Comparison of ENCODE assay signal across 2 cellular contexts in the genomic region with DNA sequence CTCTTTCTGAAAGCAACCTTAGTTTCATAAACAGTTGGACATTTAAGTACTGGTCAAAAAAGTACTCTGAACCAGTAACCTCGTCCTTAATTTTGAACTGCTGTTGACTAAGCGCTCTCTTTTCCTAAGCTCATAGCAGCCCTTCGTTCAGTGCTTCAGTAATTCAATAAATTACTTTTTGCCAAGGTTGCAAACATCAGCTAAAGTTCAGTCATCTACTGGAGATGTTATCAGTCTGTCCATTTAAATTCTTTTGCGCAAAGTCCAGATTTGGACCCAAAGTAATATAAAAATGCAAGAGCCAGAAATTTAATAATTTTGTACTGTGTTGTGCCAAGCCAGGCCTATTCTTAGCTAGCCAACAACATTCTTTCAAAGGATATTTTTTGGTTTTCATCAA.
TF ChIP-seq lines count a peak whose summit lies in the region.

No MANE protein-coding gene starts in this region.

TF ChIP-seq in SK-N-SH, 30 proteins besides CTCF, POLR2A, EP300 and RAD21 (continued from another document):
- TF ChIP-seq, protein P1, sequence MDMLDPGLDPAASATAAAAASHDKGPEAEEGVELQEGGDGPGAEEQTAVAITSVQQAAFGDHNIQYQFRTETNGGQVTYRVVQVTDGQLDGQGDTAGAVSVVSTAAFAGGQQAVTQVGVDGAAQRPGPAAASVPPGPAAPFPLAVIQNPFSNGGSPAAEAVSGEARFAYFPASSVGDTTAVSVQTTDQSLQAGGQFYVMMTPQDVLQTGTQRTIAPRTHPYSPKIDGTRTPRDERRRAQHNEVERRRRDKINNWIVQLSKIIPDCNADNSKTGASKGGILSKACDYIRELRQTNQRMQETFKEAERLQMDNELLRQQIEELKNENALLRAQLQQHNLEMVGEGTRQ (IDR thresholded peaks at IDR 0.05; ENCODE audit: borderline replicate concordance, low read depth, low read length): no peak
- TF ChIP-seq JUND (IDR thresholded peaks at IDR 0.05) (peak; percentile 30; the same call in 1 of the 2 replicates), RCOR1 (IDR thresholded peaks at IDR 0.05; ENCODE audit: low read length) (no peak), GABPA (IDR thresholded peaks at IDR 0.05; ENCODE audit: low read depth) (no peak), NRF1 (IDR thresholded peaks at IDR 0.05; ENCODE audit: low read depth, low read length) (no peak), NFIC (IDR thresholded peaks at IDR 0.05; ENCODE audit: borderline replicate concordance) (peak; percentile 52; the same call in 1 of the 2 replicates), RFX5 (IDR thresholded peaks at IDR 0.05; ENCODE audit: low read length) (no peak), ELF1 (IDR thresholded peaks at IDR 0.05) (no peak), SMC3 (IDR thresholded peaks at IDR 0.05; ENCODE audit: low read depth, low read length) (no peak), TCF12 (IDR thresholded peaks at IDR 0.05) (peak; percentile 73), TEAD4 (IDR thresholded peaks at IDR 0.05; ENCODE audit: borderline replicate concordance, insufficient read depth) (0 out of 2 replicates have a peak, but pooled peaks have one; percentile 28), MEF2A (IDR thresholded peaks at IDR 0.05; ENCODE audit: borderline replicate concordance, low read depth) (0 out of 2 replicates have a peak, but pooled peaks have one; percentile 24), FOXM1 (IDR thresholded peaks at IDR 0.05; ENCODE audit: low read depth) (0 out of 2 replicates have a peak, but pooled peaks have one; percentile 53)
- TF ChIP-seq, protein P2, sequence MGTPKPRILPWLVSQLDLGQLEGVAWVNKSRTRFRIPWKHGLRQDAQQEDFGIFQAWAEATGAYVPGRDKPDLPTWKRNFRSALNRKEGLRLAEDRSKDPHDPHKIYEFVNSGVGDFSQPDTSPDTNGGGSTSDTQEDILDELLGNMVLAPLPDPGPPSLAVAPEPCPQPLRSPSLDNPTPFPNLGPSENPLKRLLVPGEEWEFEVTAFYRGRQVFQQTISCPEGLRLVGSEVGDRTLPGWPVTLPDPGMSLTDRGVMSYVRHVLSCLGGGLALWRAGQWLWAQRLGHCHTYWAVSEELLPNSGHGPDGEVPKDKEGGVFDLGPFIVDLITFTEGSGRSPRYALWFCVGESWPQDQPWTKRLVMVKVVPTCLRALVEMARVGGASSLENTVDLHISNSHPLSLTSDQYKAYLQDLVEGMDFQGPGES (IDR thresholded peaks at IDR 0.05; ENCODE audit: low read depth, low read length): no peak

TF ChIP-seq in SK-N-SH treated with all-trans-retinoic acid at 6 μM for 48 hours, 23 proteins besides CTCF, POLR2A, EP300 and RAD21 (continued from another document):
- TF ChIP-seq, protein P3, sequence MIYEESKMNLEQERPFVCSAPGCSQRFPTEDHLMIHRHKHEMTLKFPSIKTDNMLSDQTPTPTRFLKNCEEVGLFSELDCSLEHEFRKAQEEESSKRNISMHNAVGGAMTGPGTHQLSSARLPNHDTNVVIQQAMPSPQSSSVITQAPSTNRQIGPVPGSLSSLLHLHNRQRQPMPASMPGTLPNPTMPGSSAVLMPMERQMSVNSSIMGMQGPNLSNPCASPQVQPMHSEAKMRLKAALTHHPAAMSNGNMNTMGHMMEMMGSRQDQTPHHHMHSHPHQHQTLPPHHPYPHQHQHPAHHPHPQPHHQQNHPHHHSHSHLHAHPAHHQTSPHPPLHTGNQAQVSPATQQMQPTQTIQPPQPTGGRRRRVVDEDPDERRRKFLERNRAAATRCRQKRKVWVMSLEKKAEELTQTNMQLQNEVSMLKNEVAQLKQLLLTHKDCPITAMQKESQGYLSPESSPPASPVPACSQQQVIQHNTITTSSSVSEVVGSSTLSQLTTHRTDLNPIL (CRISPR knock-in tag; IDR thresholded peaks at IDR 0.05; ENCODE audit: low read depth): no peak
- 0 out of 2 replicates have a peak, but pooled peaks have one; percentile 37 for TF ChIP-seq GLIS3 (CRISPR knock-in tag; IDR thresholded peaks at IDR 0.05)
- TF ChIP-seq RARB (CRISPR knock-in tag; IDR thresholded peaks at IDR 0.05): no peak
- peak; percentile 73 for TF ChIP-seq ZFP3 (CRISPR knock-in tag; IDR thresholded peaks at IDR 0.05)
- no peak for TF ChIP-seq ZC3H10 (CRISPR knock-in tag; IDR thresholded peaks at IDR 0.05)
- TF ChIP-seq PPARA (CRISPR knock-in tag; IDR thresholded peaks at IDR 0.05; ENCODE audit: borderline replicate concordance): no peak
- TF ChIP-seq, protein P4, sequence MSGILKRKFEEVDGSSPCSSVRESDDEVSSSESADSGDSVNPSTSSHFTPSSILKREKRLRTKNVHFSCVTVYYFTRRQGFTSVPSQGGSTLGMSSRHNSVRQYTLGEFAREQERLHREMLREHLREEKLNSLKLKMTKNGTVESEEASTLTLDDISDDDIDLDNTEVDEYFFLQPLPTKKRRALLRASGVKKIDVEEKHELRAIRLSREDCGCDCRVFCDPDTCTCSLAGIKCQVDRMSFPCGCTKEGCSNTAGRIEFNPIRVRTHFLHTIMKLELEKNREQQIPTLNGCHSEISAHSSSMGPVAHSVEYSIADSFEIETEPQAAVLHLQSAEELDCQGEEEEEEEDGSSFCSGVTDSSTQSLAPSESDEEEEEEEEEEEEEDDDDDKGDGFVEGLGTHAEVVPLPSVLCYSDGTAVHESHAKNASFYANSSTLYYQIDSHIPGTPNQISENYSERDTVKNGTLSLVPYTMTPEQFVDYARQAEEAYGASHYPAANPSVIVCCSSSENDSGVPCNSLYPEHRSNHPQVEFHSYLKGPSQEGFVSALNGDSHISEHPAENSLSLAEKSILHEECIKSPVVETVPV (CRISPR knock-in tag; IDR thresholded peaks at IDR 0.05): no peak
- no peak for TF ChIP-seq ZNF8 (CRISPR knock-in tag; IDR thresholded peaks at IDR 0.05)
- TF ChIP-seq SNAI2 (CRISPR knock-in tag; IDR thresholded peaks at IDR 0.05): peak; percentile 78; the same call in 1 of the 2 replicates
- TF ChIP-seq OSR1 (CRISPR knock-in tag; IDR thresholded peaks at IDR 0.05): no peak
- peak; percentile 64; the same call in 1 of the 2 replicates for TF ChIP-seq ESRRG (CRISPR knock-in tag; IDR thresholded peaks at IDR 0.05)
- TF ChIP-seq TCF4 (CRISPR knock-in tag; IDR thresholded peaks at IDR 0.05; ENCODE audit: borderline replicate concordance): no peak
- TF ChIP-seq ZNF565 (CRISPR knock-in tag; conservative IDR thresholded peaks at IDR 0.05; ENCODE audit: low read depth): no peak
- no peak for TF ChIP-seq BACH2 (CRISPR knock-in tag; IDR thresholded peaks at IDR 0.05; ENCODE audit: borderline replicate concordance)
- TF ChIP-seq, protein P5, sequence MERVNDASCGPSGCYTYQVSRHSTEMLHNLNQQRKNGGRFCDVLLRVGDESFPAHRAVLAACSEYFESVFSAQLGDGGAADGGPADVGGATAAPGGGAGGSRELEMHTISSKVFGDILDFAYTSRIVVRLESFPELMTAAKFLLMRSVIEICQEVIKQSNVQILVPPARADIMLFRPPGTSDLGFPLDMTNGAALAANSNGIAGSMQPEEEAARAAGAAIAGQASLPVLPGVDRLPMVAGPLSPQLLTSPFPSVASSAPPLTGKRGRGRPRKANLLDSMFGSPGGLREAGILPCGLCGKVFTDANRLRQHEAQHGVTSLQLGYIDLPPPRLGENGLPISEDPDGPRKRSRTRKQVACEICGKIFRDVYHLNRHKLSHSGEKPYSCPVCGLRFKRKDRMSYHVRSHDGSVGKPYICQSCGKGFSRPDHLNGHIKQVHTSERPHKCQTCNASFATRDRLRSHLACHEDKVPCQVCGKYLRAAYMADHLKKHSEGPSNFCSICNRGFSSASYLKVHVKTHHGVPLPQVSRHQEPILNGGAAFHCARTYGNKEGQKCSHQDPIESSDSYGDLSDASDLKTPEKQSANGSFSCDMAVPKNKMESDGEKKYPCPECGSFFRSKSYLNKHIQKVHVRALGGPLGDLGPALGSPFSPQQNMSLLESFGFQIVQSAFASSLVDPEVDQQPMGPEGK (CRISPR knock-in tag; IDR thresholded peaks at IDR 0.05; ENCODE audit: borderline replicate concordance): no peak; the same call in 1 of the 2 replicates
- TF ChIP-seq, protein P6, sequence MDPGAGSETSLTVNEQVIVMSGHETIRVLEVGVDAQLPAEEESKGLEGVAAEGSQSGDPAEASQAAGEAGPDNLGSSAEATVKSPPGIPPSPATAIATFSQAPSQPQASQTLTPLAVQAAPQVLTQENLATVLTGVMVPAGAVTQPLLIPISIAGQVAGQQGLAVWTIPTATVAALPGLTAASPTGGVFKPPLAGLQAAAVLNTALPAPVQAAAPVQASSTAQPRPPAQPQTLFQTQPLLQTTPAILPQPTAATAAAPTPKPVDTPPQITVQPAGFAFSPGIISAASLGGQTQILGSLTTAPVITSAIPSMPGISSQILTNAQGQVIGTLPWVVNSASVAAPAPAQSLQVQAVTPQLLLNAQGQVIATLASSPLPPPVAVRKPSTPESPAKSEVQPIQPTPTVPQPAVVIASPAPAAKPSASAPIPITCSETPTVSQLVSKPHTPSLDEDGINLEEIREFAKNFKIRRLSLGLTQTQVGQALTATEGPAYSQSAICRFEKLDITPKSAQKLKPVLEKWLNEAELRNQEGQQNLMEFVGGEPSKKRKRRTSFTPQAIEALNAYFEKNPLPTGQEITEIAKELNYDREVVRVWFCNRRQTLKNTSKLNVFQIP (CRISPR knock-in tag; IDR thresholded peaks at IDR 0.05; ENCODE audit: borderline replicate concordance, low read depth): no peak; the same call in 1 of the 2 replicates
- no peak for TF ChIP-seq TOX (CRISPR knock-in tag; IDR thresholded peaks at IDR 0.05; ENCODE audit: borderline replicate concordance)
- no peak for TF ChIP-seq ZFP30 (CRISPR knock-in tag; IDR thresholded peaks at IDR 0.05)
- TF ChIP-seq ZNF70 (CRISPR knock-in tag; IDR thresholded peaks at IDR 0.05): no peak
- peak; percentile 94 for TF ChIP-seq ISL1 (CRISPR knock-in tag; IDR thresholded peaks at IDR 0.05)
TF ChIP-seq in SK-N-SH treated with all-trans-retinoic acid at 6 μM for 48 hours: peak in this region for 7.
